32 cellular contexts compared by ENCODE assay signal in the genomic region with DNA sequence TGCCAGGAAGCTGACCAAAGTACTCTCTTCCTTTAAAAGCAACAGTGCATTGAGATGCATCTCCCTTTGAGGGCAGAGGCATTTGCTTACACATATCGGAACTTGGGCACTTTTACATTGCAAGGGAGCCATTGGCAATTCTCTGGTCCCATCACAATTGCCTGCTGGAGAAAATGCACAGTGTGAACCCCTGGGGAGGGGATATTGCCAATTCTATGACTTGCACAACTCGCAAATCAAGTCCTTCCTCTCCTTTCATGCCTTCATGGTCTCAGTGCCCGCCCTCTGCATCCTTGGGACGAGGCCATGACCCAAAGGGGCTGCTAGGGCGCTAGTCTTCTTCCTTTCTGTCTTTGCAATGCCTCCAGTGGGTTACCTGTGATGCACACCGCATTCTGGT. TPM values are rescaled to one million over a fixed set of nuclear protein-coding genes. Genes with fewer than 3 reads are reported as not detected.
"Had no signal": no experiment of that assay in that cellular context is flagged by ENCODE, and none has a peak within 500 bp of the region (broad histone marks: within the 10 kb centered on the region; RNA-seq: fewer than 3 reads in every experiment).

No MANE protein-coding gene starts in this region.

- H3K27ac Mint-ChIP-seq: activated CD4-positive, alpha-beta memory T cell treated with anti-CD3 and anti-CD28 coated beads, Interleukin-2, amount 10 ng/mL, durations not matched to agents 7 days and 5 days; activated CD4-positive, alpha-beta T cell treated with anti-CD3 and anti-CD28 coated beads for 36 hours; activated naive CD4-positive, alpha-beta T cell treated with anti-CD3 and anti-CD28 coated beads for 36 hours; activated naive CD8-positive, alpha-beta T cell; activated T-helper 17 cell treated with anti-CD3 and anti-CD28 coated beads, Interleukin-2, amount 50 U/mL, for 72 hours; T-cell had no signal

- H3K4me3 ChIP-seq: SK-N-MC had no signal

- H3K36me3 Mint-ChIP-seq: activated naive CD8-positive, alpha-beta T cell; brain; T-cell had no signal

- H3K4me1 Mint-ChIP-seq: activated CD4-positive, alpha-beta memory T cell treated with anti-CD3 and anti-CD28 coated beads, Interleukin-2, amount 10 ng/mL, durations not matched to agents 7 days and 5 days; activated CD4-positive, alpha-beta T cell treated with anti-CD3 and anti-CD28 coated beads for 36 hours; activated T-helper 17 cell treated with anti-CD3 and anti-CD28 coated beads, Interleukin-2, amount 50 U/mL, for 72 hours; central memory CD8-positive, alpha-beta T cell; T-cell had no signal

- ATAC-seq: activated CD4-positive, alpha-beta T cell treated with anti-CD3 and anti-CD28 coated beads for 36 hours; activated T-helper 17 cell treated with anti-CD3 and anti-CD28 coated beads, Interleukin-2, amount 50 U/mL, for 72 hours; Panc1; Right ventricle myocardium inferior; T-cell had no signal

- DNase-seq: activated CD4-positive, alpha-beta memory T cell treated with anti-CD3 and anti-CD28 coated beads, Interleukin-2, amount 10 ng/mL, durations not matched to agents 7 days and 5 days; activated CD4-positive, alpha-beta T cell treated with anti-CD3 and anti-CD28 coated beads for 36 hours; activated CD4-positive, alpha-beta T cell treated with anti-CD3 and anti-CD28 coated beads, Interleukin-2, amount 50 U/mL, for 1 hour; activated gamma-delta T cell; activated naive CD4-positive, alpha-beta T cell treated with anti-CD3 and anti-CD28 coated beads for 36 hours; activated T-cell treated with anti-CD3 and anti-CD28 coated beads for 4 hours; activated T-cell treated with anti-CD3 and anti-CD28 coated beads, Interleukin-2, amount 50 U/mL, for 48 hours; amygdala; NCI-H1092 treated with DMSO at 0.1 percent for 48 hours; NCI-H1417 treated with DMSO at 0.1 percent for 48 hours; NCI-H1694; NCI-H2029; NCI-H2107; NCI-H2171 treated with DMSO at 0.1 percent for 48 hours; NCI-H510A; NCI-H526 treated with DMSO at 0.1 percent for 48 hours; OCI-M1; RPMI8226; T-cell; T-helper 2 cell; T1000 had no signal

- H3K27me3 Mint-ChIP-seq: activated CD4-positive, alpha-beta T cell treated with anti-CD3 and anti-CD28 coated beads for 36 hours; central memory CD8-positive, alpha-beta T cell had no signal

- FAIRE-seq: astrocyte, TTC549 had no signal

- H3K4me3 Mint-ChIP-seq: activated CD4-positive, alpha-beta memory T cell treated with anti-CD3 and anti-CD28 coated beads, Interleukin-2, amount 10 ng/mL, durations not matched to agents 7 days and 5 days; activated CD4-positive, alpha-beta T cell treated with anti-CD3 and anti-CD28 coated beads for 36 hours; activated naive CD4-positive, alpha-beta T cell treated with anti-CD3 and anti-CD28 coated beads for 36 hours; activated naive CD8-positive, alpha-beta T cell; activated T-helper 17 cell treated with anti-CD3 and anti-CD28 coated beads, Interleukin-2, amount 50 U/mL, for 72 hours; brain; central memory CD8-positive, alpha-beta T cell; T-cell had no signal

- H3K9me3 Mint-ChIP-seq: activated CD4-positive, alpha-beta memory T cell treated with anti-CD3 and anti-CD28 coated beads, Interleukin-2, amount 10 ng/mL, durations not matched to agents 7 days and 5 days; activated naive CD4-positive, alpha-beta T cell treated with anti-CD3 and anti-CD28 coated beads for 36 hours; activated T-helper 17 cell treated with anti-CD3 and anti-CD28 coated beads, Interleukin-2, amount 50 U/mL, for 72 hours; central memory CD8-positive, alpha-beta T cell; T-cell had no signal

- H3K27ac ChIP-seq: SK-N-MC had no signal

RNA-seq across cellular contexts. Expression of gene PDZD4, which starts 14.9 kb away (rescaled TPM):
- total RNA-seq: MCF 10A had no signal

RNA-seq across cellular contexts. Expression of gene AVPR2, which starts 59.3 kb away (rescaled TPM):
- total RNA-seq: activated CD4-positive, alpha-beta memory T cell treated with anti-CD3 and anti-CD28 coated beads, Interleukin-2, amount 10 ng/mL, durations not matched to agents 7 days and 5 days; activated CD4-positive, alpha-beta T cell treated with anti-CD3 and anti-CD28 coated beads for 36 hours; activated CD8-positive, alpha-beta memory T cell treated with anti-CD3 and anti-CD28 coated beads for 36 hours; activated naive CD4-positive, alpha-beta T cell treated with anti-CD3 and anti-CD28 coated beads for 36 hours; astrocyte; MCF 10A; T-cell had no signal
